Comparison of ENCODE assay signal across 19 cellular contexts in genomic region chr10:104155591-104155990, GRCh38.
"Had no signal": no experiment of that assay in that cellular context is flagged by ENCODE, and none has a peak within 500 bp of the region (broad histone marks: within the 10 kb centered on the region; RNA-seq: fewer than 3 reads in every experiment).

No MANE protein-coding gene starts in this region.

- H3K27me3 ChIP-seq: SJSA1 had no signal

- DNase-seq: KBM-7, MV-4-11, NCI-H1048, NCI-H1105, NCI-H1417, NCI-H1436 treated with DMSO at 0.1 percent for 48 hours, NCI-H1694, NCI-H187 treated with DMSO at 0.1 percent for 48 hours, NCI-H2029 treated with DMSO at 0.1 percent for 48 hours, NCI-H2171 treated with DMSO at 0.1 percent for 48 hours, NCI-H524, NCI-H526 treated with DMSO at 0.1 percent for 48 hours, NCI-H774, Right ventricle myocardium superior, RPMI8226, SIG-M5 had no signal

- H3K9me3 ChIP-seq: SJSA1 had no signal

- H3K36me3 ChIP-seq: SJSA1 had no signal

- H3K4me1 ChIP-seq: SJSA1 had no signal

- H3K27ac ChIP-seq: HL-60, SJSA1, SK-N-MC had no signal

- H3K4me3 ChIP-seq: SJSA1, SK-N-MC had no signal
